ENCODE assay signal across 9 cellular contexts in genomic region chr16:1310832-1311200, GRCh38. TPM values are rescaled to one million over a fixed set of nuclear protein-coding genes. Genes with fewer than 3 reads are reported as not detected.
DNase-seq lines count a peak whose midpoint lies in the region; ATAC-seq, FAIRE-seq and TF ChIP-seq lines count a peak whose summit lies in the region.
"Had no signal": no experiment of that assay in that cellular context is flagged by ENCODE, and none has a peak within 500 bp of the region (broad histone marks: within the 10 kb centered on the region; RNA-seq: fewer than 3 reads in every experiment).

No MANE protein-coding gene starts in this region.

- POLR2A ChIA-PET in GM12878 (lab: Charles Lee), result no interaction called here

- SMC1A ChIA-PET in GM12878 (lab: Charles Lee; ENCODE audit: uncharacterized antibody, unreplicated experiment), result no interaction called here

- H3K9ac ChIP-seq in BLaER1 treated with 17β-estradiol and CSF1 and Interleukin-3, amounts not matched to agents 10 nM and 100 nM, result peak overlapping the region; percentile 99 to 100 (median 100)
- H3K9ac ChIP-seq in Karpas-422 (ENCODE audit: low read length) (peak overlapping the region; percentile 89), GM12878 (ENCODE audit: control insufficient read depth, insufficient read depth, low read length) (peak overlapping the region; percentile 100)

- TF ChIP-seq RAD21 in GM12878 (IDR thresholded peaks at IDR 0.05; ENCODE audit: insufficient read depth, low read depth, low read length), result no peak

- no peaks in the 10 kb centered on the region for H3K9me3 ChIP-seq in BLaER1 treated with 17β-estradiol and CSF1 and Interleukin-3, amounts not matched to agents 10 nM and 100 nM (replicated peaks in 1 of 11)
- H3K9me3 ChIP-seq in Karpas-422 (ENCODE audit: low read length) (no peaks in the 10 kb centered on the region), GM12878 (replicated peaks; ENCODE audit: control insufficient read depth, insufficient read depth, low read length) (no peaks in the 10 kb centered on the region), lung (ENCODE audit: control insufficient read depth in 2 of 2, insufficient read depth in 1 of 2, low read length in 1 of 2) (no peaks in the 10 kb centered on the region), aorta (ENCODE audit: control insufficient read depth, low read length) (no peaks in the 10 kb centered on the region)

- peak overlapping the region; percentile 84 to 100 (median 98) for H3K4me3 ChIP-seq in BLaER1 treated with 17β-estradiol and CSF1 and Interleukin-3, amounts not matched to agents 10 nM and 100 nM
- H3K4me3 ChIP-seq in Karpas-422 (ENCODE audit: low read length) (peak overlapping the region; percentile 91), GM12878 (peak overlapping the region; percentile 93), lung (peak overlapping the region; percentile 81), aorta (ENCODE audit: low read length in 2 of 2) (peak overlapping the region; percentile 89 to 94)

- DNase-seq in Karpas-422 (peak; percentile 66), GM12878 (ENCODE audit: low read depth, low spot score) (no peak), lung (ENCODE audit: low spot score) (no peak), aorta (no peak), NCI-H146 (lab: John Stamatoyannopoulos, UW) (no peak), hypothalamus (lab: John Stamatoyannopoulos, UW) (no peak)

- peaks cover 29 to 45% (median 37%) of the 10 kb centered on the region in 10 experiments for H3K4me1 ChIP-seq in BLaER1 treated with 17β-estradiol and CSF1 and Interleukin-3, amounts not matched to agents 10 nM and 100 nM
- peaks cover 18% of the 10 kb centered on the region for H3K4me1 ChIP-seq in Karpas-422 (ENCODE audit: low read length)
- H3K4me1 ChIP-seq in GM12878 (ENCODE audit: control insufficient read depth, insufficient read depth, low read length), result peaks cover 7% of the 10 kb centered on the region
- H3K4me1 ChIP-seq in lung (ENCODE audit: control insufficient read depth in 2 of 2, insufficient read depth in 2 of 2, low read length in 2 of 2), result peaks cover 10 to 28% of the 10 kb centered on the region in 2 donors
- H3K4me1 ChIP-seq in aorta (ENCODE audit: control insufficient read depth in 1 of 2, insufficient read depth in 2 of 2, low read length in 2 of 2), result peaks cover 0 to 2% of the 10 kb centered on the region in 2 donors

- no peaks in the 10 kb centered on the region for H3K9me2 ChIP-seq in Karpas-422 (replicated peaks; ENCODE audit: insufficient read depth, low read length)

- ATAC-seq in GM12878 (peak; percentile 48), lung (ENCODE audit: insufficient read depth, low FRiP score) (no peak), aorta (ENCODE audit: low FRiP score) (no peak), HG02840 (IDR thresholded peaks at IDR 0.05; ENCODE audit: low FRiP score, unreplicated experiment) (no peak)

- H4K20me1 ChIP-seq in BLaER1 treated with 17β-estradiol and CSF1 and Interleukin-3, amounts not matched to agents 10 nM and 100 nM, result peaks cover 60 to 63% (median 61%) of the 10 kb centered on the region in 11 experiments
- peaks cover 44% of the 10 kb centered on the region for H4K20me1 ChIP-seq in Karpas-422 (ENCODE audit: insufficient read depth, low read depth, low read length)
- peaks cover 35% of the 10 kb centered on the region for H4K20me1 ChIP-seq in GM12878 (ENCODE audit: control insufficient read depth, insufficient read depth)

- 1% methylated on average over 14 of the region's 14 CpGs for WGBS in GM12878 (ENCODE audit: insufficient coverage, insufficient replicate concordance, low lambda C conversion rate, missing lambda C conversion rate)
- WGBS in lung, 2 donors, result 2 to 3% methylated on average over 14 of the region's 14 CpGs
- 1 to 3% methylated on average over 14 of the region's 14 CpGs for WGBS in aorta, 2 donors

- H2AFZ ChIP-seq in Karpas-422 (ENCODE audit: low read length) (no peak overlapping the region), GM12878 (ENCODE audit: control insufficient read depth, low read depth, low read length) (no peak overlapping the region)

- H3K4me2 ChIP-seq in BLaER1 treated with 17β-estradiol and CSF1 and Interleukin-3, amounts not matched to agents 10 nM and 100 nM, result peak overlapping the region; percentile 93 to 100 (median 98)
- H3K4me2 ChIP-seq in Karpas-422 (ENCODE audit: low read depth, low read length, poor library complexity, severe bottlenecking) (peak overlapping the region; percentile 79), GM12878 (ENCODE audit: control insufficient read depth, insufficient read depth) (peak overlapping the region; percentile 97)

- CTCF ChIA-PET in GM12878 (lab: Yijun Ruan, JAX), result no interaction called here

- in situ Hi-C loops in GM12878 (cut with MboI), result no loop called here

- intact Hi-C loops in GM12878 (cut with micrococcal nuclease; ENCODE audit: unreplicated experiment) (no loop called here), aorta (cut with DNase I) (no loop called here)

- BruUV-seq in GM12878 (replicated peaks; lab: Mats Ljungman, UMichigan), result no TSS peak

- H3K36me3 ChIP-seq in BLaER1 treated with 17β-estradiol and CSF1 and Interleukin-3, amounts not matched to agents 10 nM and 100 nM, result peaks cover 42 to 55% (median 49%) of the 10 kb centered on the region in 11 experiments
- H3K36me3 ChIP-seq in Karpas-422 (ENCODE audit: insufficient read depth, low read length), result peaks cover 18% of the 10 kb centered on the region; the same call in 1 of the 2 replicates
- H3K36me3 ChIP-seq in GM12878 (ENCODE audit: control insufficient read depth in 2 of 2, insufficient read depth in 2 of 2, low read length in 1 of 2), result peaks cover 5 to 26% of the 10 kb centered on the region in 2 experiments; a peak in 3 of 4 replicates
- peaks cover 1 to 29% of the 10 kb centered on the region in 2 donors for H3K36me3 ChIP-seq in lung (ENCODE audit: control insufficient read depth in 2 of 2, insufficient read depth in 2 of 2, low read length in 2 of 2)
- H3K36me3 ChIP-seq in aorta (ENCODE audit: control insufficient read depth in 1 of 2, insufficient read depth in 2 of 2, low read length in 1 of 2), result no peaks in the 10 kb centered on the region

- no peak for TF ChIP-seq EP300 in GM12878 (IDR thresholded peaks at IDR 0.05; ENCODE audit: borderline replicate concordance in 1 of 2, control insufficient read depth in 1 of 2, low read depth in 2 of 2, low read length in 2 of 2)

- TF ChIP-seq POLR2A in GM12878 (IDR thresholded peaks at IDR 0.05; ENCODE audit: low read depth, low read length), result no peak; the same call in 1 of the 2 replicates

- peak overlapping the region; percentile 100; a peak in 20 of 22 replicates for H3K27ac ChIP-seq in BLaER1 treated with 17β-estradiol and CSF1 and Interleukin-3, amounts not matched to agents 10 nM and 100 nM
- H3K27ac ChIP-seq in Karpas-422 (ENCODE audit: low read length) (no peak overlapping the region; the same call in 1 of the 2 replicates), GM12878 (ENCODE audit: control insufficient read depth, insufficient read depth) (peak overlapping the region; percentile 51), lung (ENCODE audit: low read depth in 1 of 2, low read length in 1 of 2) (peak overlapping the region in 1 of 2 donors; percentile 33), aorta (ENCODE audit: low read depth in 1 of 2, low read length in 2 of 2) (no peak overlapping the region)

- FAIRE-seq in GM12878 (lab: Jason Lieb, UNC), result peak; percentile 49

- H3K79me2 ChIP-seq in Karpas-422 (ENCODE audit: low read length) (peaks cover 58% of the 10 kb centered on the region), GM12878 (ENCODE audit: control insufficient read depth, insufficient read depth, low read length) (peaks cover 52% of the 10 kb centered on the region)

- no peak for TF ChIP-seq CTCF in GM12878 (IDR thresholded peaks at IDR 0.05 in 2 of 3, conservative IDR thresholded peaks at IDR 0.05 in 1 of 3; ENCODE audit: control insufficient read depth in 2 of 3, extremely low read depth in 1 of 3, insufficient read depth in 1 of 3, low read depth in 3 of 3, low read length in 3 of 3)
- TF ChIP-seq CTCF in lung (IDR thresholded peaks at IDR 0.05; ENCODE audit: control extremely low read depth, extremely low read depth), result no peak

- no peaks in the 10 kb centered on the region for H3K27me3 ChIP-seq in BLaER1 treated with 17β-estradiol and CSF1 and Interleukin-3, amounts not matched to agents 10 nM and 100 nM
- H3K27me3 ChIP-seq in Karpas-422 (ENCODE audit: low read length) (no peaks in the 10 kb centered on the region), GM12878 (replicated peaks in 1 of 2; ENCODE audit: control insufficient read depth in 2 of 2, insufficient read depth in 2 of 2, low read length in 1 of 2) (no peaks in the 10 kb centered on the region), lung (ENCODE audit: control insufficient read depth, insufficient read depth) (no peaks in the 10 kb centered on the region), aorta (ENCODE audit: control insufficient read depth in 1 of 2, insufficient read depth in 2 of 2, low read length in 1 of 2) (no peaks in the 10 kb centered on the region)

- RAD21 ChIA-PET in GM12878 (lab: Charles Lee; ENCODE audit: unreplicated experiment), result no interaction called here

RNA-seq across cellular contexts. Expression of gene UBE2I, which starts 1.4 kb away (rescaled TPM):
- 53.7 and 78.1 TPM in 2 replicates for total RNA-seq in Karpas-422 (2014; rRNA removed; shearing (Covaris generic); ENCODE audit: low replicate concordance)
- total RNA-seq in GM12878 (2013; cell fraction: nucleolus; rRNA removed), result 139 and 148 TPM in 2 replicates
- total RNA-seq in GM12878 (2014; rRNA removed) (65.2 and 69.3 TPM in 2 replicates), GM12878 (2014; rRNA removed; fragmentation: Illumina TruSeq; extraction: Trizol) (92.2 and 104 TPM in 2 replicates), GM12878 (2021) (180 and 210 TPM in 2 replicates), lung (10 to 100 TPM; 91.2 to 96.8 TPM), aorta (10 to 100 TPM; 81.7 to 86.7 TPM)
- polyA plus RNA-seq in GM12878 (2011; ENCODE audit: low read depth), result 82.4 TPM
- polyA plus RNA-seq in GM12878 (2011; rRNA removed) (181 and 188 TPM in 2 replicates), GM12878 (2014; fragmentation: Illumina TruSeq; extraction: Trizol) (243 and 265 TPM in 2 replicates), GM12878 (2014; fragmentation: Nextera tagmentation; extraction: Ambion mirVana) (10 to 100 TPM; 47.5 to 51.5 TPM), GM12878 (2014; rRNA removed) (203 and 205 TPM in 2 replicates), GM12878 (2016; fragmentation: Nextera tagmentation; extraction: Ambion mirVana) (100 to 1,000 TPM; 200 to 204 TPM), lung (10 to 100 TPM; 63.9 to 71.7 TPM), aorta (10 to 100 TPM; 35.7 to 63.1 TPM)
- polyA plus RNA-seq in GM12878 (2011; cell fraction: cytosol; rRNA removed), result 110 and 129 TPM in 2 replicates
- polyA plus RNA-seq in GM12878 (2011; cell fraction: nucleus; rRNA removed), result 167 and 229 TPM in 2 replicates
- 115 and 125 TPM in 2 replicates for polyA plus RNA-seq in GM12878 (2012)
- polyA minus RNA-seq in GM12878 (2011; rRNA and poly(A)+ RNA removed), result 94.4 and 94.6 TPM in 2 replicates
- polyA minus RNA-seq in GM12878 (2011; cell fraction: cytosol; rRNA and poly(A)+ RNA removed), result 48.2 and 58.6 TPM in 2 replicates
- polyA minus RNA-seq in GM12878 (2011; cell fraction: nucleus; rRNA and poly(A)+ RNA removed), result 56.3 and 111 TPM in 2 replicates

RNA-seq across cellular contexts. Expression of gene BAIAP3, which starts 22.6 kb away (rescaled TPM):
- total RNA-seq in Karpas-422 (2014; rRNA removed; shearing (Covaris generic); ENCODE audit: low replicate concordance), result 0.18 TPM in 1 of 2 replicates, not detected in the other
- 0.37 and 0.44 TPM in 2 replicates for total RNA-seq in GM12878 (2013; cell fraction: nucleolus; rRNA removed)
- total RNA-seq in GM12878 (2014; rRNA removed) (0.17 TPM in 1 of 2 replicates, not detected in the other), GM12878 (2014; rRNA removed; fragmentation: Illumina TruSeq; extraction: Trizol) (not detected in 2 replicates), GM12878 (2021) (0.56 and 0.58 TPM in 2 replicates), lung (10 to 100 TPM; 15.9 to 46.6 TPM), aorta (1 to 10 TPM; 1.2 to 3.1 TPM)
- 0.35 TPM for polyA plus RNA-seq in GM12878 (2011; ENCODE audit: low read depth)
- polyA plus RNA-seq in GM12878 (2011; rRNA removed) (0.03 and 0.16 TPM in 2 replicates), GM12878 (2014; fragmentation: Illumina TruSeq; extraction: Trizol) (0.03 TPM in 1 of 2 replicates, not detected in the other), GM12878 (2014; fragmentation: Nextera tagmentation; extraction: Ambion mirVana) (not detected), GM12878 (2014; rRNA removed) (0.56 TPM in 2 replicates), GM12878 (2016; fragmentation: Nextera tagmentation; extraction: Ambion mirVana) (under 1 TPM; 0.14 to 0.31 TPM), lung (1 to 10 TPM; 4.5 to 7.9 TPM), aorta (1 to 10 TPM; 1.1 to 2.6 TPM)
- polyA plus RNA-seq in GM12878 (2011; cell fraction: cytosol; rRNA removed), result 0.03 and 0.15 TPM in 2 replicates
- 0.99 and 1.3 TPM in 2 replicates for polyA plus RNA-seq in GM12878 (2011; cell fraction: nucleus; rRNA removed)
- 0.70 and 1.6 TPM in 2 replicates for polyA plus RNA-seq in GM12878 (2012)
- polyA minus RNA-seq in GM12878 (2011; rRNA and poly(A)+ RNA removed), result not detected in 2 replicates
- not detected in 2 replicates for polyA minus RNA-seq in GM12878 (2011; cell fraction: cytosol; rRNA and poly(A)+ RNA removed)
- 0.19 and 0.48 TPM in 2 replicates for polyA minus RNA-seq in GM12878 (2011; cell fraction: nucleus; rRNA and poly(A)+ RNA removed)

RNA-seq across cellular contexts. Expression of gene TSR3, which starts 40.9 kb away (rescaled TPM):
- total RNA-seq in Karpas-422 (2014; rRNA removed; shearing (Covaris generic); ENCODE audit: low replicate concordance), result 20.1 and 70.0 TPM in 2 replicates
- total RNA-seq in GM12878 (2013; cell fraction: nucleolus; rRNA removed), result 6.0 and 6.3 TPM in 2 replicates
- total RNA-seq in GM12878 (2014; rRNA removed) (72.7 and 73.7 TPM in 2 replicates), GM12878 (2014; rRNA removed; fragmentation: Illumina TruSeq; extraction: Trizol) (20.9 and 23.4 TPM in 2 replicates), GM12878 (2021) (66.1 and 67.6 TPM in 2 replicates), lung (10 to 100 TPM; 32.5 to 66.4 TPM), aorta (10 to 100 TPM; 32.1 to 37.5 TPM)
- 7.7 TPM for polyA plus RNA-seq in GM12878 (2011; ENCODE audit: low read depth)
- polyA plus RNA-seq in GM12878 (2011; rRNA removed) (12.3 and 26.2 TPM in 2 replicates), GM12878 (2014; fragmentation: Illumina TruSeq; extraction: Trizol) (0.81 and 9.9 TPM in 2 replicates), GM12878 (2014; fragmentation: Nextera tagmentation; extraction: Ambion mirVana) (10 to 100 TPM in 1 of 2 experiments, 1 to 10 TPM in 1; 3.4 to 11.2 TPM), GM12878 (2014; rRNA removed) (72.2 and 86.1 TPM in 2 replicates), GM12878 (2016; fragmentation: Nextera tagmentation; extraction: Ambion mirVana) (100 to 1,000 TPM; 101 to 108 TPM), lung (10 to 100 TPM; 54.7 to 58.5 TPM), aorta (10 to 100 TPM; 68.4 to 88.0 TPM)
- 37.2 and 58.2 TPM in 2 replicates for polyA plus RNA-seq in GM12878 (2011; cell fraction: cytosol; rRNA removed)
- 25.4 and 32.3 TPM in 2 replicates for polyA plus RNA-seq in GM12878 (2011; cell fraction: nucleus; rRNA removed)
- 36.1 and 41.1 TPM in 2 replicates for polyA plus RNA-seq in GM12878 (2012)
- polyA minus RNA-seq in GM12878 (2011; rRNA and poly(A)+ RNA removed), result 5.3 and 22.8 TPM in 2 replicates
- polyA minus RNA-seq in GM12878 (2011; cell fraction: cytosol; rRNA and poly(A)+ RNA removed), result 16.0 and 19.3 TPM in 2 replicates
- polyA minus RNA-seq in GM12878 (2011; cell fraction: nucleus; rRNA and poly(A)+ RNA removed), result 6.5 and 9.8 TPM in 2 replicates

RNA-seq across cellular contexts. Expression of gene GNPTG, which starts 40.9 kb away (rescaled TPM):
- total RNA-seq in Karpas-422 (2014; rRNA removed; shearing (Covaris generic); ENCODE audit: low replicate concordance), result 19.6 and 39.1 TPM in 2 replicates
- total RNA-seq in GM12878 (2013; cell fraction: nucleolus; rRNA removed), result 14.1 and 16.1 TPM in 2 replicates
- total RNA-seq in GM12878 (2014; rRNA removed) (19.8 and 21.9 TPM in 2 replicates), GM12878 (2014; rRNA removed; fragmentation: Illumina TruSeq; extraction: Trizol) (10.7 TPM in 2 replicates), GM12878 (2021) (23.6 and 25.3 TPM in 2 replicates), lung (10 to 100 TPM; 34.8 to 80.1 TPM), aorta (10 to 100 TPM; 45.3 to 55.1 TPM)
- 8.7 TPM for polyA plus RNA-seq in GM12878 (2011; ENCODE audit: low read depth)
- polyA plus RNA-seq in GM12878 (2011; rRNA removed) (9.5 and 19.9 TPM in 2 replicates), GM12878 (2014; fragmentation: Illumina TruSeq; extraction: Trizol) (2.5 and 7.9 TPM in 2 replicates), GM12878 (2014; fragmentation: Nextera tagmentation; extraction: Ambion mirVana) (1 to 10 TPM in 1 of 2 experiments, under 1 TPM in 1; 0.80 to 2.4 TPM), GM12878 (2014; rRNA removed) (29.9 and 36.9 TPM in 2 replicates), GM12878 (2016; fragmentation: Nextera tagmentation; extraction: Ambion mirVana) (10 to 100 TPM; 25.9 to 32.6 TPM), lung (10 to 100 TPM; 75.5 to 92.7 TPM), aorta (10 to 100 TPM; 33.7 to 74.1 TPM)
- 27.0 and 37.0 TPM in 2 replicates for polyA plus RNA-seq in GM12878 (2011; cell fraction: cytosol; rRNA removed)
- 63.8 and 81.0 TPM in 2 replicates for polyA plus RNA-seq in GM12878 (2011; cell fraction: nucleus; rRNA removed)
- polyA plus RNA-seq in GM12878 (2012), result 21.9 and 23.7 TPM in 2 replicates
- polyA minus RNA-seq in GM12878 (2011; rRNA and poly(A)+ RNA removed), result 7.9 and 8.0 TPM in 2 replicates
- polyA minus RNA-seq in GM12878 (2011; cell fraction: cytosol; rRNA and poly(A)+ RNA removed), result 7.3 and 8.2 TPM in 2 replicates
- 6.5 and 16.5 TPM in 2 replicates for polyA minus RNA-seq in GM12878 (2011; cell fraction: nucleus; rRNA and poly(A)+ RNA removed)

RNA-seq across cellular contexts. Expression of gene TPSD1, which starts 54.9 kb away (rescaled TPM):
- total RNA-seq in Karpas-422 (2014; rRNA removed; shearing (Covaris generic); ENCODE audit: low replicate concordance), result not detected in 2 replicates
- total RNA-seq in GM12878 (2013; cell fraction: nucleolus; rRNA removed), result not detected in 2 replicates
- total RNA-seq in GM12878 (2014; rRNA removed), result not detected in 2 replicates
- not detected in 2 replicates for total RNA-seq in GM12878 (2014; rRNA removed; fragmentation: Illumina TruSeq; extraction: Trizol)
- not detected in 2 replicates for total RNA-seq in GM12878 (2021)
- polyA plus RNA-seq in GM12878 (2011; ENCODE audit: low read depth), result not detected
- polyA plus RNA-seq in GM12878 (2011; rRNA removed), result not detected in 2 replicates
- polyA plus RNA-seq in GM12878 (2011; cell fraction: cytosol; rRNA removed), result not detected in 2 replicates
- polyA plus RNA-seq in GM12878 (2011; cell fraction: nucleus; rRNA removed), result not detected in 2 replicates
- not detected in 2 replicates for polyA plus RNA-seq in GM12878 (2012)
- polyA plus RNA-seq in GM12878 (2014; fragmentation: Illumina TruSeq; extraction: Trizol), result not detected in 2 replicates
- polyA plus RNA-seq in GM12878 (2014; fragmentation: Nextera tagmentation; extraction: Ambion mirVana), result not detected
- not detected in 2 replicates for polyA plus RNA-seq in GM12878 (2014; rRNA removed)
- not detected for polyA plus RNA-seq in GM12878 (2016; fragmentation: Nextera tagmentation; extraction: Ambion mirVana)
- not detected in 2 replicates for polyA minus RNA-seq in GM12878 (2011; rRNA and poly(A)+ RNA removed)
- polyA minus RNA-seq in GM12878 (2011; cell fraction: cytosol; rRNA and poly(A)+ RNA removed), result not detected in 2 replicates
- not detected in 2 replicates for polyA minus RNA-seq in GM12878 (2011; cell fraction: nucleus; rRNA and poly(A)+ RNA removed)
- total RNA-seq in lung, result 1 to 10 TPM in 1 of 2 donors, not detected in 1; 7.0 TPM
- polyA plus RNA-seq in lung, result 1 to 10 TPM in 1 of 2 donors, under 1 TPM in 1; 0.54 to 2.9 TPM
- total RNA-seq in aorta, result not detected
- under 1 TPM in 1 of 2 donors, not detected in 1; 0.38 TPM for polyA plus RNA-seq in aorta
- total RNA-seq: renal cortical epithelial cell had no signal

Comparison
In these comparisons a context has a peak if more than half of its experiments do, and no peak if none do; other contexts are left out.
1. H3K27ac ChIP-seq: peak in BLaER1 treated with 17β-estradiol and CSF1 and Interleukin-3, amounts not matched to agents 10 nM and 100 nM (11 of 11) and GM12878 (single experiment); none in Karpas-422 (single experiment) and aorta (0 of 2).
2. RNA of gene BAIAP3, which starts 22.6 kb away (total RNA-seq): 15.9 to 46.6 TPM in lung; 1.2 to 3.1 TPM in aorta, 0.17 to 0.58 TPM in GM12878 and 0.18 TPM in Karpas-422; every median in the first group is over 4 times any median in the second.
3. Peak in every context shown above with its lines, with median percentiles within 50 percentile points of each other: H3K4me2 ChIP-seq, H3K4me3 ChIP-seq and H3K9ac ChIP-seq.